1 cellular context compared by ENCODE assay signal in genomic region chr10:61845950-61846268, GRCh38.
A peak's percentile ranks its signal among the peaks of the same experiment; 100 is the strongest.
TF ChIP-seq lines count a peak whose summit lies in the region.

No MANE protein-coding gene starts in this region.

TF ChIP-seq in GM23338, 12 proteins besides CTCF, POLR2A, EP300 and RAD21:
- TF ChIP-seq ZNF462 (CRISPR knock-in tag; IDR thresholded peaks at IDR 0.05) (peak; percentile 10; the same call in 1 of the 2 replicates), CREB1 (CRISPR knock-in tag; IDR thresholded peaks at IDR 0.05; ENCODE audit: low read depth) (no peak)
